ENCODE assay signal across 22 cellular contexts in genomic region chr12:53105256-53105655, GRCh38. TPM values are rescaled to one million over a fixed set of nuclear protein-coding genes. Genes with fewer than 3 reads are reported as not detected.
"Had no signal": no experiment of that assay in that cellular context is flagged by ENCODE, and none has a peak within 500 bp of the region (broad histone marks: within the 10 kb centered on the region; RNA-seq: fewer than 3 reads in every experiment).

No MANE protein-coding gene starts in this region.

- H3K9me3 Mint-ChIP-seq: activated B cell treated with CpG ODN at 0.5 μM for 24 hours; activated naive CD8-positive, alpha-beta T cell treated with anti-CD3 and anti-CD28 coated beads for 36 hours; activated T-helper 1 cell treated with anti-CD3 and anti-CD28 coated beads, Interleukin-12 subunit alpha, Interleukin-12 subunit beta, Interleukin-2, Interleukin-4 antibody, amounts not matched to agents 30 ng/mL and 10 ng/mL and 1 ng/mL, durations not matched to agents 14 hours and 24 hours and 36 hours; naive B cell had no signal

- H3K27me3 ChIP-seq: body of pancreas, neural progenitor cell, thyroid gland had no signal

- H3K4me1 ChIP-seq: neural progenitor cell, thyroid gland had no signal

- H3K36me3 ChIP-seq: neural progenitor cell, thyroid gland had no signal

- H3K36me3 Mint-ChIP-seq: naive B cell, neural progenitor cell had no signal

- H3K4me3 ChIP-seq: body of pancreas, mucosa of descending colon, neural progenitor cell, thyroid gland had no signal

- DNase-seq: activated B cell treated with CpG ODN at 0.5 μM for 24 hours; activated CD4-positive, alpha-beta T cell treated with anti-CD3 and anti-CD28 coated beads for 48 hours; activated gamma-delta T cell treated with Interleukin-2 at 50 U/mL for 16 hours; activated naive CD8-positive, alpha-beta T cell treated with anti-CD3 and anti-CD28 coated beads for 36 hours; activated T-cell treated with anti-CD3 and anti-CD28 coated beads for 4 hours; body of pancreas; central memory CD4-positive, alpha-beta T cell; foreskin melanocyte; glutamatergic neuron; hippocampal formation; mammary epithelial cell; mucosa of descending colon; naive B cell; stimulated activated naive CD4-positive, alpha-beta T cell; SW 1271; thyroid gland had no signal

- H3K27ac ChIP-seq: body of pancreas, neural progenitor cell, thyroid gland had no signal

- ATAC-seq: body of pancreas, mucosa of descending colon had no signal

- H3K4me3 Mint-ChIP-seq: activated B cell treated with CpG ODN at 0.5 μM for 24 hours; activated naive CD8-positive, alpha-beta T cell treated with anti-CD3 and anti-CD28 coated beads for 36 hours; activated T-helper 1 cell treated with anti-CD3 and anti-CD28 coated beads, Interleukin-12 subunit alpha, Interleukin-12 subunit beta, Interleukin-2, Interleukin-4 antibody, amounts not matched to agents 30 ng/mL and 10 ng/mL and 1 ng/mL, durations not matched to agents 14 hours and 24 hours and 36 hours; naive B cell; neural progenitor cell had no signal

- H3K27me3 Mint-ChIP-seq: activated B cell treated with CpG ODN at 0.5 μM for 24 hours; activated naive CD8-positive, alpha-beta T cell treated with anti-CD3 and anti-CD28 coated beads for 36 hours; naive B cell had no signal

- H3K27ac Mint-ChIP-seq: activated B cell treated with CpG ODN at 0.5 μM for 24 hours; activated naive CD8-positive, alpha-beta T cell treated with anti-CD3 and anti-CD28 coated beads for 36 hours; activated T-helper 1 cell treated with anti-CD3 and anti-CD28 coated beads, Interleukin-12 subunit alpha, Interleukin-12 subunit beta, Interleukin-2, Interleukin-4 antibody, amounts not matched to agents 30 ng/mL and 10 ng/mL and 1 ng/mL, durations not matched to agents 14 hours and 24 hours and 36 hours; neural progenitor cell had no signal

- H3K9me3 ChIP-seq: body of pancreas, mucosa of descending colon, thyroid gland had no signal

RNA-seq across cellular contexts. Expression of gene SOAT2, which starts 2.0 kb away (rescaled TPM):
- total RNA-seq: activated B cell treated with CpG ODN at 0.5 μM for 24 hours; activated T-helper 1 cell treated with anti-CD3 and anti-CD28 coated beads, Interleukin-12 subunit alpha, Interleukin-12 subunit beta, Interleukin-2, Interleukin-4 antibody, amounts not matched to agents 30 ng/mL and 10 ng/mL and 1 ng/mL, durations not matched to agents 14 hours and 24 hours and 36 hours; body of pancreas; epithelial cell of proximal tubule; osteocyte; pulmonary artery endothelial cell; SK-MEL-5 had no signal

RNA-seq across cellular contexts. Expression of gene IGFBP6, which starts 7.8 kb away (rescaled TPM):
- total RNA-seq: activated B cell treated with CpG ODN at 0.5 μM for 24 hours; activated T-helper 1 cell treated with anti-CD3 and anti-CD28 coated beads, Interleukin-12 subunit alpha, Interleukin-12 subunit beta, Interleukin-2, Interleukin-4 antibody, amounts not matched to agents 30 ng/mL and 10 ng/mL and 1 ng/mL, durations not matched to agents 14 hours and 24 hours and 36 hours had no signal
